Comparison of ENCODE assay signal across 8 cellular contexts in the genomic region with DNA sequence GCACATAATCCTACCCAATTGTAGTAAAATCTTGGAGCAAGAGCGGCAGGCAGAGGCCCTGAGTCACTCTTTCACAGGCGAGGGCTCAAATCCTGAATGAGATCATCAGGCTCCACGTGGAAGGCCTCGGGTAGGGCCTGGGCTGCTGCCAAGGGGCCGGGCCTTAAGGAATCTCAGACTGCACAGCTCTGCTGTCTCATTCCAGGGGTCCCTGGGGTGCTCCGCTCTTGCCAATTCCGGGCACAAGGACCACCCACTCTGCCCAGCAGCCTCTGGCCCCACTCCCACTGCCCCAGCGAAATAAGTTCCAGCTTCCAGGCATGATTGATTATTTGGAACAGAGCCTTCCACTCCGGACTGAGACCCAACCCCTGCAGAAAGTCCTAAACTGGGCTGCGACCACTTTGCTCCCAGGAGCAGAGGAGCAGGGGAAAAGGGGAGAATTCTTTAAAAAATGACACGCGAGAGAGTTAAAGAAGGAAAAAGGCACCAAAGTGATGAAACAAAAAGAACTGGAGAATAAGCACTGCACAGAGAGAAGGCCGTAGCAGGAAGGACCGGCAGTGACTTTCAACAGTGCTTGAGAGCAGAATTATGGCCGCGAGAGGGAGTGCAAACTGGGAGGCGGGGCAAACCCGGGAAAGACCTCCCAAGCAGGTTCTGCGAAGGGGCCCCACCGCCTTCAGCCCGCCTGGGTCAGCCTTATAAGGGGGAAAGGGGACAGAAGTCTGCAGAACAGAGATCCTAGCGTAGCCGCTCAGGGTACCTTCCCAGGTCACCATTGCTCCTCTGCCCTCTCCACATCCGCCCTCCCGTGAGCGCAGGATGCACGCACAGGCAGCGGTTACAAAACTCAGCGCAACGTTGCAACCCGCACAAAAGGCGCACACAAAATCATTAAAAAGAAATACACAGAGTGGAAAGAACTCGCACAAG. TPM values are rescaled to one million over a fixed set of nuclear protein-coding genes. Genes with fewer than 3 reads are reported as not detected.
DNase-seq lines count a peak whose midpoint lies in the region; ATAC-seq and TF ChIP-seq lines count a peak whose summit lies in the region.

No MANE protein-coding gene starts in this region.

- peak; percentile 28 for DNase-seq in activated CD4-positive, alpha-beta T cell treated with anti-CD3 and anti-CD28 coated beads for 48 hours
- DNase-seq in activated CD4-positive, alpha-beta T cell treated with anti-CD3 and anti-CD28 coated beads, Interleukin-2, amount 50 U/mL, for 1 hour, result no peak
- DNase-seq in NOMO-1 (lab: John Stamatoyannopoulos, UW; ENCODE audit: unreplicated experiment in 2 of 2) (peak; percentile 59 to 67), body of pancreas (peak; percentile 91 to 97 (median 92)), hypothalamus (lab: John Stamatoyannopoulos, UW) (peak; percentile 12 to 89 (median 71)), progenitor cell of endocrine pancreas (ENCODE audit: low spot score, unreplicated experiment) (peak; percentile 69), NCI-H2196 (lab: John Stamatoyannopoulos, UW; ENCODE audit: unreplicated experiment) (no peak)

- H3K4me1 ChIP-seq in body of pancreas, result peaks cover 42% of the 10 kb centered on the region

- peak overlapping the region; percentile 41 to 94 (median 90) for H3K27ac ChIP-seq in body of pancreas

- 0 to 2% methylated on average over 32 to 33 of the region's 33 CpGs for WGBS in body of pancreas, 2 donors

- H3K27me3 ChIP-seq in body of pancreas, result no peaks in the 10 kb centered on the region

- H3K9me3 ChIP-seq in body of pancreas, result no peaks in the 10 kb centered on the region

- peak overlapping the region; percentile 98 for H3K27ac Mint-ChIP-seq in progenitor cell of endocrine pancreas

- H3K36me3 Mint-ChIP-seq in progenitor cell of endocrine pancreas (ENCODE audit: insufficient read depth), result peaks cover 29% of the 10 kb centered on the region

- peaks cover 24% of the 10 kb centered on the region for H3K4me1 Mint-ChIP-seq in progenitor cell of endocrine pancreas (ENCODE audit: low read depth)

- H3K9me3 Mint-ChIP-seq in progenitor cell of endocrine pancreas (ENCODE audit: low read depth), result no peaks in the 10 kb centered on the region

- peaks cover 0 to 5% of the 10 kb centered on the region in 2 donors for H3K36me3 ChIP-seq in body of pancreas (replicated peaks in 1 of 2; ENCODE audit: insufficient read depth in 1 of 2, low read depth in 2 of 2)

- H3K4me3 ChIP-seq in body of pancreas, result peak overlapping the region; percentile 53 to 75

- intact Hi-C loops in body of pancreas (cut with DNase I), result no loop called here

- ATAC-seq in body of pancreas (peak; percentile 81), GM18505 (IDR thresholded peaks at IDR 0.05; ENCODE audit: unreplicated experiment) (no peak)

- TF ChIP-seq CTCF in body of pancreas (IDR thresholded peaks at IDR 0.05) (peak in 5 of 7 experiments; percentile 9 to 50 (median 26)), progenitor cell of endocrine pancreas (IDR thresholded peaks at IDR 0.05; ENCODE audit: unreplicated experiment) (peak; percentile 46)

- TF ChIP-seq POLR2A in body of pancreas (IDR thresholded peaks at IDR 0.05), result peak in 2 of 3 donors; percentile 29 to 46
- no peak for TF ChIP-seq POLR2A in GM18505 (IDR thresholded peaks at IDR 0.05; ENCODE audit: borderline replicate concordance, extremely low read depth, insufficient read depth, insufficient read length)

- H3K4me3 Mint-ChIP-seq in progenitor cell of endocrine pancreas (ENCODE audit: low read depth), result peak overlapping the region; percentile 85

- peaks cover 8% of the 10 kb centered on the region for H3K27me3 Mint-ChIP-seq in progenitor cell of endocrine pancreas

RNA-seq across cellular contexts. Expression of a gene that starts 2.0 kb away (rescaled TPM):
- total RNA-seq in body of pancreas (100 to 1,000 TPM in 1 of 2 donors, 10 to 100 TPM in 1; 47.0 to 104 TPM), progenitor cell of endocrine pancreas (11.6 and 12.7 TPM in 2 replicates)

Comparison
In these comparisons a context has a peak if more than half of its experiments do, and no peak if none do; other contexts are left out.
1. DNase-seq: peak in activated CD4-positive, alpha-beta T cell treated with anti-CD3 and anti-CD28 coated beads for 48 hours (single experiment), NOMO-1 (2 of 2), body of pancreas (4 of 4), hypothalamus (51 of 51) and progenitor cell of endocrine pancreas (single experiment); none in activated CD4-positive, alpha-beta T cell treated with anti-CD3 and anti-CD28 coated beads, Interleukin-2, amount 50 U/mL, for 1 hour (single experiment) and NCI-H2196 (single experiment).